ENCODE assay signal across 21 cellular contexts in the genomic region with DNA sequence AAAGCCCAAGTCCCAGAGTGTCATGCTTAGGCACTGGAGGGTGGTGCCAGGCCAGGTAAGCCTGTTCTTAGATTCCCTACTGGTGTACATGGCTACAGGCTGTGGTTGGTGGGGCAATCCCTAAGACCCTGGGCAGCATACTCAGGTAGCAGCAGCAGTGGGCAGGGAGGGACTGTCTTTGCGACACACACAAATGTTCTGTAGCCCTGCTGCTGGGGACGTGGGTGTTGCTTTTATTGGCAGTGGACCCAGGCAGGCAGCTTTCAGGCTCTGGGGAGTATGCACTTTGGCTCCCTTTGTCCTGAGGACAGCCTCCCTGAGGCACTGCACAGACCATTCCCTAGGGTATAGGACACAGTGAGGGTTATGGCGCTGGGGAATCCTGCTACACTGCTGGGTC.
DNase-seq lines count a peak whose midpoint lies in the region; ATAC-seq and TF ChIP-seq lines count a peak whose summit lies in the region.
"Had no signal": no experiment of that assay in that cellular context is flagged by ENCODE, and none has a peak within 500 bp of the region (broad histone marks: within the 10 kb centered on the region; RNA-seq: fewer than 3 reads in every experiment).

No MANE protein-coding gene starts in this region.

- no peak overlapping the region for H2BK20ac ChIP-seq in H9 (ENCODE audit: low read depth, low read length, poor library complexity, severe bottlenecking)

- DNase-seq in Right ventricle myocardium inferior (ENCODE audit: missing footprints) (no peak), cardiac septum (ENCODE audit: low spot score) (no peak), H9 (no peak), neuronal stem cell (ENCODE audit: low spot score) (no peak), aorta (no peak), type B pancreatic cell (ENCODE audit: extremely low spot score, unreplicated experiment) (no peak)
- no peak for DNase-seq in activated naive CD8-positive, alpha-beta T cell treated with anti-CD3 and anti-CD28 coated beads, Interleukin-2, amount 50 U/mL, for 24 hours
- DNase-seq: 8988T; ACHN; AML-193; C1 segment of cervical spinal cord; Calu3; CD4-positive, alpha-beta memory T cell; COR-L47; DMS53; DMS79 treated with DMSO at 0.1 percent for 48 hours; GF-D8; HFFc6 had no signal

- H3K4me1 ChIP-seq in H9 (ENCODE audit: insufficient read depth, low read length) (no peaks in the 10 kb centered on the region), neuronal stem cell (ENCODE audit: control insufficient read depth in 2 of 2, insufficient read depth in 1 of 2, low read depth in 1 of 2, low read length in 2 of 2) (no peaks in the 10 kb centered on the region), aorta (ENCODE audit: control insufficient read depth in 1 of 2, insufficient read depth in 2 of 2, low read length in 2 of 2) (no peaks in the 10 kb centered on the region)
- H3K4me1 ChIP-seq: A549, HAP-1 had no signal

- H2BK120ac ChIP-seq in H9 (ENCODE audit: low read depth, low read length, poor library complexity, severe bottlenecking) (no peak overlapping the region), neuronal stem cell (ENCODE audit: low read depth, low read length) (no peak overlapping the region)

- H3K4me2 ChIP-seq in H9 (ENCODE audit: insufficient read depth, insufficient read length, low read length) (no peak overlapping the region), neuronal stem cell (ENCODE audit: insufficient read depth, low read length, poor library complexity, severe bottlenecking) (no peak overlapping the region)
- H3K4me2 ChIP-seq: A549, GM23338 had no signal

- peak overlapping the region; percentile 37; the same call in 1 of the 2 replicates for H3K14ac ChIP-seq in H9 (ENCODE audit: insufficient read depth, low read length)
- H3K14ac ChIP-seq in neuronal stem cell (ENCODE audit: low read length): no peak overlapping the region

- no peak overlapping the region for H3K18ac ChIP-seq in H9 (ENCODE audit: insufficient read length, low read depth, low read length)
- peak overlapping the region; percentile 52 for H3K18ac ChIP-seq in neuronal stem cell (ENCODE audit: low read length)

- no peaks in the 10 kb centered on the region for H4K20me1 ChIP-seq in H9 (ENCODE audit: control insufficient read depth, insufficient read depth, insufficient read length)

- H4K5ac ChIP-seq in H9 (ENCODE audit: insufficient read length, low read depth, low read length): no peak overlapping the region

- H3K9me3 Mint-ChIP-seq in H9 (peaks cover 11 to 20% of the 10 kb centered on the region in 2 experiments), type B pancreatic cell (peaks cover 7% of the 10 kb centered on the region)
- H3K9me3 Mint-ChIP-seq in activated naive CD8-positive, alpha-beta T cell treated with anti-CD3 and anti-CD28 coated beads, Interleukin-2, amount 50 U/mL, for 24 hours: peaks cover 16% of the 10 kb centered on the region

- H3K36me3 Mint-ChIP-seq in H9 (ENCODE audit: insufficient read depth in 1 of 3, low read depth in 3 of 3) (peaks cover 5 to 6% (median 5%) of the 10 kb centered on the region in 3 experiments; a peak in 6 of 7 replicates), type B pancreatic cell (no peaks in the 10 kb centered on the region)
- H3K36me3 Mint-ChIP-seq in activated naive CD8-positive, alpha-beta T cell treated with anti-CD3 and anti-CD28 coated beads, Interleukin-2, amount 50 U/mL, for 24 hours (ENCODE audit: low read depth): no peaks in the 10 kb centered on the region

- intact Hi-C loops in Right ventricle myocardium inferior (cut with DNase I) (no loop called here), cardiac septum (cut with DNase I) (no loop called here), aorta (cut with DNase I) (no loop called here)

- H3K9me3 ChIP-seq in H9 (ENCODE audit: control insufficient read depth, low read depth, low read length) (no peaks in the 10 kb centered on the region), neuronal stem cell (replicated peaks in 1 of 2; ENCODE audit: control insufficient read depth in 2 of 2, insufficient read depth in 1 of 2, low read depth in 1 of 2, low read length in 2 of 2) (no peaks in the 10 kb centered on the region), aorta (ENCODE audit: control insufficient read depth, low read length) (no peaks in the 10 kb centered on the region)
- H3K9me3 ChIP-seq: A549, HAP-1 had no signal

- H3K27ac ChIP-seq in H9 (ENCODE audit: insufficient read length, low read depth, low read length) (no peak overlapping the region), neuronal stem cell (replicated peaks; ENCODE audit: low read length) (no peak overlapping the region), aorta (ENCODE audit: low read depth in 1 of 2, low read length in 2 of 2) (no peak overlapping the region)
- H3K27ac ChIP-seq: A549 had no signal

- no peak overlapping the region for H2BK12ac ChIP-seq in H9 (ENCODE audit: insufficient read length, low read depth, low read length)
- H2BK12ac ChIP-seq in neuronal stem cell (ENCODE audit: low read length): peak overlapping the region; percentile 75

- H3K4me1 Mint-ChIP-seq in H9 (no peaks in the 10 kb centered on the region), type B pancreatic cell (ENCODE audit: unreplicated experiment) (no peaks in the 10 kb centered on the region)
- no peaks in the 10 kb centered on the region for H3K4me1 Mint-ChIP-seq in activated naive CD8-positive, alpha-beta T cell treated with anti-CD3 and anti-CD28 coated beads, Interleukin-2, amount 50 U/mL, for 24 hours
- H3K4me1 Mint-ChIP-seq: CD4-positive, alpha-beta memory T cell; GM23338 had no signal

- H2AK5ac ChIP-seq in H9 (ENCODE audit: insufficient read length, low read length): no peak overlapping the region
- H2AK5ac ChIP-seq in neuronal stem cell (ENCODE audit: low read depth, low read length): no peak overlapping the region

- no peaks in the 10 kb centered on the region for H3K36me3 ChIP-seq in neuronal stem cell (replicated peaks in 1 of 2; ENCODE audit: control insufficient read depth in 2 of 2, insufficient read depth in 2 of 2, low read length in 2 of 2)
- no peaks in the 10 kb centered on the region for H3K36me3 ChIP-seq in aorta (ENCODE audit: control insufficient read depth in 1 of 2, insufficient read depth in 2 of 2, low read length in 1 of 2)
- H3K36me3 ChIP-seq: HAP-1 had no signal

- H3K4me3 Mint-ChIP-seq in H9 (no peak overlapping the region), type B pancreatic cell (no peak overlapping the region)
- no peak overlapping the region for H3K4me3 Mint-ChIP-seq in activated naive CD8-positive, alpha-beta T cell treated with anti-CD3 and anti-CD28 coated beads, Interleukin-2, amount 50 U/mL, for 24 hours
- H3K4me3 Mint-ChIP-seq: CD4-positive, alpha-beta memory T cell; GM23338; HFFc6 had no signal

- H3T11ph ChIP-seq in H9 (ENCODE audit: low read length): no peak overlapping the region

- H4K91ac ChIP-seq in H9 (ENCODE audit: insufficient read length, low read depth, low read length) (no peak overlapping the region), neuronal stem cell (ENCODE audit: low read depth, low read length, poor library complexity) (no peak overlapping the region)

- no peak overlapping the region for H2BK15ac ChIP-seq in H9 (ENCODE audit: low read depth, low read length)
- H2BK15ac ChIP-seq in neuronal stem cell (ENCODE audit: low read length): peak overlapping the region; percentile 30

- no peak overlapping the region for H3K56ac ChIP-seq in H9 (ENCODE audit: insufficient read length, low read depth, low read length)

- no peak overlapping the region for H3K23ac ChIP-seq in H9 (ENCODE audit: insufficient read length, low read depth, low read length)
- H3K23ac ChIP-seq in neuronal stem cell (ENCODE audit: low read depth, low read length, poor library complexity): no peak overlapping the region

- H2AFZ ChIP-seq in H9 (ENCODE audit: low read length) (no peak overlapping the region), neuronal stem cell (ENCODE audit: low read length) (no peak overlapping the region)
- H2AFZ ChIP-seq: GM23338 had no signal

- H3K4ac ChIP-seq in H9 (ENCODE audit: low read depth, low read length): no peak overlapping the region
- no peak overlapping the region for H3K4ac ChIP-seq in neuronal stem cell (ENCODE audit: low read length)

- H3K27ac Mint-ChIP-seq in H9: no peak overlapping the region
- H3K27ac Mint-ChIP-seq in activated naive CD8-positive, alpha-beta T cell treated with anti-CD3 and anti-CD28 coated beads, Interleukin-2, amount 50 U/mL, for 24 hours: no peak overlapping the region
- H3K27ac Mint-ChIP-seq in type B pancreatic cell: no peak overlapping the region
- H3K27ac Mint-ChIP-seq: CD4-positive, alpha-beta memory T cell; GM23338; HFFc6 had no signal

- H3K23me2 ChIP-seq in H9 (ENCODE audit: insufficient read length, low read depth, low read length, poor library complexity, severe bottlenecking): no peaks in the 10 kb centered on the region

- H3K9ac ChIP-seq in H9 (ENCODE audit: extremely low read depth, insufficient read length, low read length) (no peak overlapping the region), neuronal stem cell (ENCODE audit: low read depth, low read length, poor library complexity) (no peak overlapping the region)

- TF ChIP-seq CTCF in H9 (conservative IDR thresholded peaks at IDR 0.05) (no peak), type B pancreatic cell (conservative IDR thresholded peaks at IDR 0.05) (no peak)

- H4K8ac ChIP-seq in H9 (replicated peaks; ENCODE audit: insufficient read length, low read depth, low read length) (no peak overlapping the region), neuronal stem cell (ENCODE audit: low read depth, low read length) (no peak overlapping the region)

- H3K79me1 ChIP-seq in H9 (ENCODE audit: insufficient read depth, low read depth, low read length, poor library complexity, severe bottlenecking) (no peaks in the 10 kb centered on the region), neuronal stem cell (ENCODE audit: low read depth, low read length) (no peaks in the 10 kb centered on the region)

- ATAC-seq in Right ventricle myocardium inferior (peak; percentile 23), aorta (ENCODE audit: low FRiP score) (peak; percentile 46)
- ATAC-seq in activated naive CD8-positive, alpha-beta T cell treated with anti-CD3 and anti-CD28 coated beads, Interleukin-2, amount 50 U/mL, for 24 hours: no peak
- ATAC-seq: A549, GM23338 had no signal

- no peaks in the 10 kb centered on the region for H3K79me2 ChIP-seq in H9 (ENCODE audit: insufficient read depth, low read length)

- no peaks in the 10 kb centered on the region for H3K27me3 Mint-ChIP-seq in H9 (ENCODE audit: low read depth)
- H3K27me3 Mint-ChIP-seq in activated naive CD8-positive, alpha-beta T cell treated with anti-CD3 and anti-CD28 coated beads, Interleukin-2, amount 50 U/mL, for 24 hours: no peaks in the 10 kb centered on the region
- no peaks in the 10 kb centered on the region for H3K27me3 Mint-ChIP-seq in type B pancreatic cell

- no CpG with 5 or more reads among the region's 3 CpGs for WGBS in H9 (ENCODE audit: extremely low coverage, insufficient read length, low lambda C conversion rate)
- no CpG with 5 or more reads among the region's 3 CpGs for WGBS in neuronal stem cell (ENCODE audit: extremely low coverage in 2 of 2, insufficient read length in 2 of 2, insufficient replicate concordance in 1 of 2), 2 donors
- WGBS in aorta, 2 donors: 18 to 19% methylated on average over 3 of the region's 3 CpGs

- H2BK5ac ChIP-seq in H9 (ENCODE audit: insufficient read length, low read length): no peak overlapping the region
- peak overlapping the region; percentile 2 for H2BK5ac ChIP-seq in neuronal stem cell (ENCODE audit: low read length)

- H3K4me3 ChIP-seq in neuronal stem cell (ENCODE audit: low read length in 2 of 2): no peak overlapping the region
- H3K4me3 ChIP-seq in aorta (ENCODE audit: low read length in 2 of 2): no peak overlapping the region
- H3K4me3 ChIP-seq: A549, GM23338, HAP-1 had no signal

- H3K27me3 ChIP-seq in H9 (ENCODE audit: insufficient read depth, low read length): no peaks in the 10 kb centered on the region
- no peaks in the 10 kb centered on the region for H3K27me3 ChIP-seq in neuronal stem cell (ENCODE audit: control insufficient read depth in 3 of 3, insufficient read depth in 3 of 3, low read depth in 1 of 3, low read length in 3 of 3)
- H3K27me3 ChIP-seq in aorta (ENCODE audit: control insufficient read depth in 1 of 2, insufficient read depth in 2 of 2, low read length in 1 of 2): no peaks in the 10 kb centered on the region
